7 cellular contexts compared by ENCODE assay signal in genomic region chr16:89836484-89836883, GRCh38. TPM values are rescaled to one million over a fixed set of nuclear protein-coding genes. Genes with fewer than 3 reads are reported as not detected.
A peak's percentile ranks its signal among the peaks of the same experiment; 100 is the strongest.
DNase-seq lines count a peak whose midpoint lies in the region; ATAC-seq, FAIRE-seq and TF ChIP-seq lines count a peak whose summit lies in the region.
"Not testable (repeated sequence)": the region's sequence is repeated elsewhere in the genome, so short reads cannot be mapped to it uniquely, and the experiment has no call there.
"Had no signal": no experiment of that assay in that cellular context is flagged by ENCODE, and none has a peak within 500 bp of the region (broad histone marks: within the 10 kb centered on the region; RNA-seq: fewer than 3 reads in every experiment).

No MANE protein-coding gene starts in this region.

- not testable (repeated sequence) for H3K36me3 ChIP-seq in HepG2 (replicated peaks in 1 of 2; ENCODE audit: control insufficient read depth in 1 of 2, insufficient read depth in 2 of 2, low read length in 2 of 2)
- peaks cover 11 to 17% of the 10 kb centered on the region in 2 experiments for H3K36me3 ChIP-seq in trophoblast cell (ENCODE audit: control insufficient read depth in 1 of 2, insufficient read depth in 2 of 2, low read length in 2 of 2)

- H2BK120ac ChIP-seq in trophoblast cell (ENCODE audit: insufficient read depth, low read length, poor library complexity): not testable (repeated sequence)

- H3K9ac ChIP-seq in HepG2 (ENCODE audit: insufficient read depth, low read depth, low read length): peak overlapping the region; percentile 74; the same call in 1 of the 2 replicates
- not testable (repeated sequence) for H3K9ac ChIP-seq in trophoblast cell (ENCODE audit: low read length)

- H3K4me1 Mint-ChIP-seq in T-helper 17 cell: peaks cover 13% of the 10 kb centered on the region
- peaks cover 24% of the 10 kb centered on the region for H3K4me1 Mint-ChIP-seq in activated CD4-positive, alpha-beta T cell treated with anti-CD3 and anti-CD28 coated beads, Interleukin-2, amount 10 ng/mL, durations not matched to agents 7 days and 5 days
- peaks cover 14 to 27% of the 10 kb centered on the region in 2 donors for H3K4me1 Mint-ChIP-seq in effector memory CD8-positive, alpha-beta T cell (ENCODE audit: low read depth in 2 of 2)

- H2AFZ ChIP-seq in HepG2 (ENCODE audit: low read length); trophoblast cell (ENCODE audit: insufficient read depth, low read length, poor library complexity): not testable (repeated sequence)

- H3K23ac ChIP-seq in trophoblast cell (ENCODE audit: low read length): not testable (repeated sequence)

- H3K9me3 ChIP-seq in T-helper 17 cell (ENCODE audit: control insufficient read depth, low read length, poor library complexity, severe bottlenecking); HepG2 (ENCODE audit: low read length); trophoblast cell (ENCODE audit: insufficient read depth, low read depth, low read length): not testable (repeated sequence)

- in situ Hi-C loops in HepG2 (cut with HindIII; ENCODE audit: extremely low pct_ligation_motif_present, low pct_unique_long_range_greater_than_20kb): not testable (repeated sequence)

- H2AK5ac ChIP-seq in trophoblast cell (ENCODE audit: low read length): not testable (repeated sequence)

- TF ChIP-seq CTCF in C4-2B (conservative IDR thresholded peaks at IDR 0.05); HepG2 (CRISPR knock-in tag; IDR thresholded peaks at IDR 0.05): not testable (repeated sequence)

- intact Hi-C loops in HepG2 (cut with micrococcal nuclease; ENCODE audit: unreplicated experiment): loop anchor here (2.0 to 5.0 kb wide), 2 partner anchors 14 to 36 kb away; partner anchors contain the start of gene TCF25

- FAIRE-seq in HepG2 (lab: Jason Lieb, UNC): peak; percentile 48

- H3K14ac ChIP-seq in trophoblast cell (ENCODE audit: low read length): not testable (repeated sequence)

- H3K9me3 Mint-ChIP-seq in activated CD4-positive, alpha-beta T cell treated with anti-CD3 and anti-CD28 coated beads, Interleukin-2, amount 10 ng/mL, durations not matched to agents 7 days and 5 days: peaks cover 19% of the 10 kb centered on the region
- H3K9me3 Mint-ChIP-seq in effector memory CD8-positive, alpha-beta T cell: not testable (repeated sequence)

- H3K4ac ChIP-seq in trophoblast cell (ENCODE audit: low read depth, low read length): not testable (repeated sequence)

- TF ChIP-seq EP300 in HepG2 (IDR thresholded peaks at IDR 0.05; ENCODE audit: low read depth in 2 of 2, low read length in 2 of 2); HepG2 (CRISPR knock-in tag; IDR thresholded peaks at IDR 0.05; ENCODE audit: borderline replicate concordance): not testable (repeated sequence)

- not testable (repeated sequence) for H2BK5ac ChIP-seq in trophoblast cell (ENCODE audit: low read depth, low read length, poor library complexity)

- WGBS in HepG2 (ENCODE audit: low lambda C conversion rate): 49% methylated on average over 15 of the region's 15 CpGs
- WGBS in trophoblast cell (ENCODE audit: extremely low coverage, insufficient coverage, insufficient read length): no CpG with 5 or more reads among the region's 15 CpGs

- peak overlapping the region; percentile 57 for H3K4me3 Mint-ChIP-seq in T-helper 17 cell
- H3K4me3 Mint-ChIP-seq in activated CD4-positive, alpha-beta T cell treated with anti-CD3 and anti-CD28 coated beads, Interleukin-2, amount 10 ng/mL, durations not matched to agents 7 days and 5 days: not testable (repeated sequence)
- H3K4me3 Mint-ChIP-seq in effector memory CD8-positive, alpha-beta T cell: peak overlapping the region; percentile 23 to 37

- not testable (repeated sequence) for H4K20me1 ChIP-seq in HepG2 (ENCODE audit: insufficient read depth, low read length)

- H4K91ac ChIP-seq in trophoblast cell (ENCODE audit: low read depth, low read length): not testable (repeated sequence)

- H3K79me1 ChIP-seq in trophoblast cell (ENCODE audit: low read length): not testable (repeated sequence)

- not testable (repeated sequence) for H3K36me3 Mint-ChIP-seq in T-helper 17 cell (ENCODE audit: low read depth); activated CD4-positive, alpha-beta T cell treated with anti-CD3 and anti-CD28 coated beads, Interleukin-2, amount 10 ng/mL, durations not matched to agents 7 days and 5 days (ENCODE audit: low read depth)
- peaks cover 14% of the 10 kb centered on the region for H3K36me3 Mint-ChIP-seq in effector memory CD8-positive, alpha-beta T cell (ENCODE audit: insufficient read depth)

- not testable (repeated sequence) for BruUV-seq in HepG2 (replicated peaks; lab: Mats Ljungman, UMichigan)

- TF ChIP-seq RAD21 in HepG2 (CRISPR knock-in tag; IDR thresholded peaks at IDR 0.05): not testable (repeated sequence)

- peak overlapping the region; percentile 93; the same call in 1 of the 2 replicates for H3K4me2 ChIP-seq in HepG2 (ENCODE audit: low read depth, low read length)
- not testable (repeated sequence) for H3K4me2 ChIP-seq in trophoblast cell (ENCODE audit: low read length)

- not testable (repeated sequence) for TF ChIP-seq POLR2A in HepG2 (IDR thresholded peaks at IDR 0.05; ENCODE audit: insufficient read depth in 1 of 2, low read depth in 2 of 2, low read length in 2 of 2)

- not testable (repeated sequence) for H3K27me3 ChIP-seq in HepG2 (ENCODE audit: control insufficient read depth in 1 of 2, insufficient read depth in 2 of 2, low read length in 2 of 2); trophoblast cell (ENCODE audit: insufficient read depth, low read length)

- not testable (repeated sequence) for H4K12ac ChIP-seq in trophoblast cell (ENCODE audit: low read depth, low read length)

- not testable (repeated sequence) for H3K79me2 ChIP-seq in HepG2 (ENCODE audit: insufficient read depth, low read length); trophoblast cell (ENCODE audit: control insufficient read depth, insufficient read depth, low read length, poor library complexity)

- not testable (repeated sequence) for DNase-seq in T-helper 17 cell; activated CD4-positive, alpha-beta T cell treated with anti-CD3 and anti-CD28 coated beads, Interleukin-2, amount 10 ng/mL, durations not matched to agents 7 days and 5 days; effector memory CD8-positive, alpha-beta T cell; trophoblast cell
- peak; percentile 58 for DNase-seq in HepG2 (ENCODE audit: low spot score)

- H4K8ac ChIP-seq in trophoblast cell (ENCODE audit: low read depth, low read length): not testable (repeated sequence)

- peaks cover 61% of the 10 kb centered on the region for H3K4me1 ChIP-seq in HepG2 (ENCODE audit: insufficient read depth, low read length)
- H3K4me1 ChIP-seq in trophoblast cell (ENCODE audit: control insufficient read depth in 1 of 2, insufficient read depth in 2 of 2, low read length in 2 of 2): peaks cover 22% of the 10 kb centered on the region in 2 experiments

- CTCF ChIA-PET in activated CD4-positive, alpha-beta T cell treated with anti-CD3 and anti-CD28 coated beads, Interleukin-2, amount 10 ng/mL, durations not matched to agents 7 days and 5 days (lab: Charles Lee): interaction anchor here (1.9 kb wide), 1 partner anchor 10 kb away, joined by 5 read pairs; no protein-coding TSS in a partner anchor
- CTCF ChIA-PET in HepG2 (lab: Yijun Ruan, JAX; ENCODE audit: low intra/inter-chr PET ratio, low total read pairs): not testable (repeated sequence)

- POLR2A ChIA-PET in activated CD4-positive, alpha-beta T cell treated with anti-CD3 and anti-CD28 coated beads, Interleukin-2, amount 10 ng/mL, durations not matched to agents 7 days and 5 days (lab: Charles Lee): not testable (repeated sequence)
- POLR2A ChIA-PET in HepG2 (lab: Yijun Ruan, JAX): interaction anchor here (2.9 to 3.3 kb wide), 4 partner anchors 9 to 37 kb away, joined by 19 to 111 read pairs (median 50); partner anchors contain the start of genes FANCA and TCF25

- not testable (repeated sequence) for H3K18ac ChIP-seq in trophoblast cell (ENCODE audit: low read length)

- H3K27ac ChIP-seq in C4-2B: peak overlapping the region; percentile 91
- peak overlapping the region; percentile 87 for H3K27ac ChIP-seq in HepG2 (ENCODE audit: extremely low read length, insufficient read depth, low read length)
- peak overlapping the region; percentile 41 for H3K27ac ChIP-seq in trophoblast cell (ENCODE audit: low read depth, low read length)

- H2BK12ac ChIP-seq in trophoblast cell (ENCODE audit: low read length): not testable (repeated sequence)

- H3K4me3 ChIP-seq in HepG2 (replicated peaks in 1 of 3; ENCODE audit: insufficient read depth in 1 of 3, low read depth in 2 of 3, low read length in 3 of 3); trophoblast cell (ENCODE audit: low read depth, low read length): not testable (repeated sequence)

- not testable (repeated sequence) for H3K27ac Mint-ChIP-seq in T-helper 17 cell; effector memory CD8-positive, alpha-beta T cell
- H3K27ac Mint-ChIP-seq in activated CD4-positive, alpha-beta T cell treated with anti-CD3 and anti-CD28 coated beads, Interleukin-2, amount 10 ng/mL, durations not matched to agents 7 days and 5 days: peak overlapping the region; percentile 25

- ATAC-seq in T-helper 17 cell; effector memory CD8-positive, alpha-beta T cell (replicated peaks); HepG2: not testable (repeated sequence)

- not testable (repeated sequence) for H3K27me3 Mint-ChIP-seq in T-helper 17 cell; activated CD4-positive, alpha-beta T cell treated with anti-CD3 and anti-CD28 coated beads, Interleukin-2, amount 10 ng/mL, durations not matched to agents 7 days and 5 days
- H3K27me3 Mint-ChIP-seq in effector memory CD8-positive, alpha-beta T cell: peaks cover 0 to 13% of the 10 kb centered on the region in 2 donors

RNA-seq across cellular contexts. Expression of gene SPIRE2, which starts 8.2 kb away (rescaled TPM):
- total RNA-seq in T-helper 17 cell (1 to 10 TPM; 1.3 to 3.3 TPM), HepG2 (2016; rRNA removed; fragmentation: Illumina TruSeq; extraction: Trizol) (7.6 and 13.3 TPM in 2 replicates)
- total RNA-seq in activated CD4-positive, alpha-beta T cell treated with anti-CD3 and anti-CD28 coated beads, Interleukin-2, amount 10 ng/mL, durations not matched to agents 7 days and 5 days: 1 to 10 TPM; 1.1 to 1.8 TPM
- 7.4 and 7.6 TPM in 2 replicates for total RNA-seq in HepG2 (2016; cell fraction: cytosol; rRNA removed; fragmentation: Illumina TruSeq; extraction: Trizol; ENCODE audit: low read depth)
- 6.9 and 15.0 TPM in 2 replicates for total RNA-seq in HepG2 (2016; cell fraction: insoluble cytoplasmic fraction; rRNA removed; fragmentation: Illumina TruSeq; extraction: Trizol)
- total RNA-seq in HepG2 (2016; cell fraction: membrane; rRNA removed; fragmentation: Illumina TruSeq; extraction: Trizol): 13.7 and 13.8 TPM in 2 replicates
- total RNA-seq in HepG2 (2016; cell fraction: nucleus; rRNA removed; fragmentation: Illumina TruSeq; extraction: Trizol): 16.9 and 26.9 TPM in 2 replicates
- 37.5 and 55.7 TPM in 2 replicates for polyA plus RNA-seq in HepG2 (2011; rRNA removed)
- 29.8 and 35.9 TPM in 2 replicates for polyA plus RNA-seq in HepG2 (2011; cell fraction: cytosol; rRNA removed)
- polyA plus RNA-seq in HepG2 (2011; cell fraction: nucleus; rRNA removed): 186 and 193 TPM in 2 replicates
- polyA plus RNA-seq in HepG2 (2012): 30.1 and 41.7 TPM in 2 replicates
- 5.5 and 5.7 TPM in 2 replicates for polyA plus RNA-seq in HepG2 (2016; cell fraction: cytosol; fragmentation: Illumina TruSeq; extraction: Trizol; ENCODE audit: low read depth)
- polyA plus RNA-seq in HepG2 (2016; cell fraction: insoluble cytoplasmic fraction; fragmentation: Illumina TruSeq; extraction: Trizol; ENCODE audit: low read depth): 9.8 and 12.7 TPM in 2 replicates
- polyA plus RNA-seq in HepG2 (2016; cell fraction: membrane; fragmentation: Illumina TruSeq; extraction: Trizol; ENCODE audit: low read depth): 11.2 and 11.5 TPM in 2 replicates
- polyA plus RNA-seq in HepG2 (2016; cell fraction: nucleus; fragmentation: Illumina TruSeq; extraction: Trizol; ENCODE audit: insufficient read depth, low read depth): 72.0 and 77.2 TPM in 2 replicates
- polyA minus RNA-seq in HepG2 (2011; rRNA and poly(A)+ RNA removed; ENCODE audit: low replicate concordance): 39.8 and 51.7 TPM in 2 replicates
- polyA minus RNA-seq in HepG2 (2011; cell fraction: cytosol; rRNA and poly(A)+ RNA removed): 21.2 and 22.1 TPM in 2 replicates
- 47.1 and 54.0 TPM in 2 replicates for polyA minus RNA-seq in HepG2 (2011; cell fraction: nucleus; rRNA and poly(A)+ RNA removed)
- polyA plus RNA-seq in trophoblast cell (2013): 41.1 and 43.3 TPM in 2 replicates
- polyA plus RNA-seq: CD4-positive, CD25-positive, alpha-beta regulatory T cell had no signal

RNA-seq across cellular contexts. Expression of gene FANCA, which starts 20.0 kb away (rescaled TPM):
- total RNA-seq in T-helper 17 cell (10 to 100 TPM; 10.7 to 12.7 TPM), HepG2 (2016; rRNA removed; fragmentation: Illumina TruSeq; extraction: Trizol) (45.7 and 106 TPM in 2 replicates)
- 100 to 1,000 TPM in 1 of 2 experiments, 10 to 100 TPM in 1; 97.1 to 111 TPM for total RNA-seq in activated CD4-positive, alpha-beta T cell treated with anti-CD3 and anti-CD28 coated beads, Interleukin-2, amount 10 ng/mL, durations not matched to agents 7 days and 5 days
- total RNA-seq in HepG2 (2016; cell fraction: cytosol; rRNA removed; fragmentation: Illumina TruSeq; extraction: Trizol; ENCODE audit: low read depth): 46.6 and 48.3 TPM in 2 replicates
- total RNA-seq in HepG2 (2016; cell fraction: insoluble cytoplasmic fraction; rRNA removed; fragmentation: Illumina TruSeq; extraction: Trizol): 43.7 and 101 TPM in 2 replicates
- total RNA-seq in HepG2 (2016; cell fraction: membrane; rRNA removed; fragmentation: Illumina TruSeq; extraction: Trizol): 27.1 and 30.3 TPM in 2 replicates
- 179 and 193 TPM in 2 replicates for total RNA-seq in HepG2 (2016; cell fraction: nucleus; rRNA removed; fragmentation: Illumina TruSeq; extraction: Trizol)
- polyA plus RNA-seq in HepG2 (2011; rRNA removed): 77.9 and 88.0 TPM in 2 replicates
- 20.9 and 33.5 TPM in 2 replicates for polyA plus RNA-seq in HepG2 (2011; cell fraction: cytosol; rRNA removed)
- polyA plus RNA-seq in HepG2 (2011; cell fraction: nucleus; rRNA removed): 552 and 945 TPM in 2 replicates
- polyA plus RNA-seq in HepG2 (2012): 51.2 and 57.6 TPM in 2 replicates
- polyA plus RNA-seq in HepG2 (2016; cell fraction: cytosol; fragmentation: Illumina TruSeq; extraction: Trizol; ENCODE audit: low read depth): 6.7 and 7.8 TPM in 2 replicates
- polyA plus RNA-seq in HepG2 (2016; cell fraction: insoluble cytoplasmic fraction; fragmentation: Illumina TruSeq; extraction: Trizol; ENCODE audit: low read depth): 40.2 and 46.3 TPM in 2 replicates
- 13.5 and 16.8 TPM in 2 replicates for polyA plus RNA-seq in HepG2 (2016; cell fraction: membrane; fragmentation: Illumina TruSeq; extraction: Trizol; ENCODE audit: low read depth)
- 471 and 532 TPM in 2 replicates for polyA plus RNA-seq in HepG2 (2016; cell fraction: nucleus; fragmentation: Illumina TruSeq; extraction: Trizol; ENCODE audit: insufficient read depth, low read depth)
- polyA minus RNA-seq in HepG2 (2011; rRNA and poly(A)+ RNA removed; ENCODE audit: low replicate concordance): 118 and 216 TPM in 2 replicates
- polyA minus RNA-seq in HepG2 (2011; cell fraction: cytosol; rRNA and poly(A)+ RNA removed): 14.8 and 19.6 TPM in 2 replicates
- 151 and 196 TPM in 2 replicates for polyA minus RNA-seq in HepG2 (2011; cell fraction: nucleus; rRNA and poly(A)+ RNA removed)
- polyA plus RNA-seq in trophoblast cell (2013): 31.2 TPM in 2 replicates

RNA-seq across cellular contexts. Expression of gene TCF25, which starts 36.9 kb away (rescaled TPM):
- total RNA-seq in T-helper 17 cell: 100 to 1,000 TPM; 393 to 428 TPM
- 100 to 1,000 TPM; 148 to 168 TPM for total RNA-seq in activated CD4-positive, alpha-beta T cell treated with anti-CD3 and anti-CD28 coated beads, Interleukin-2, amount 10 ng/mL, durations not matched to agents 7 days and 5 days
- 98.4 and 138 TPM in 2 replicates for total RNA-seq in HepG2 (2016; rRNA removed; fragmentation: Illumina TruSeq; extraction: Trizol)
- total RNA-seq in HepG2 (2016; cell fraction: cytosol; rRNA removed; fragmentation: Illumina TruSeq; extraction: Trizol; ENCODE audit: low read depth): 70.6 and 87.2 TPM in 2 replicates
- total RNA-seq in HepG2 (2016; cell fraction: insoluble cytoplasmic fraction; rRNA removed; fragmentation: Illumina TruSeq; extraction: Trizol): 75.7 and 144 TPM in 2 replicates
- total RNA-seq in HepG2 (2016; cell fraction: membrane; rRNA removed; fragmentation: Illumina TruSeq; extraction: Trizol): 50.6 and 58.6 TPM in 2 replicates
- 110 and 124 TPM in 2 replicates for total RNA-seq in HepG2 (2016; cell fraction: nucleus; rRNA removed; fragmentation: Illumina TruSeq; extraction: Trizol)
- polyA plus RNA-seq in HepG2 (2011; rRNA removed): 206 and 274 TPM in 2 replicates
- polyA plus RNA-seq in HepG2 (2011; cell fraction: cytosol; rRNA removed): 65.2 and 80.6 TPM in 2 replicates
- polyA plus RNA-seq in HepG2 (2011; cell fraction: nucleus; rRNA removed): 1,625 and 1,754 TPM in 2 replicates
- 188 and 209 TPM in 2 replicates for polyA plus RNA-seq in HepG2 (2012)
- polyA plus RNA-seq in HepG2 (2016; cell fraction: cytosol; fragmentation: Illumina TruSeq; extraction: Trizol; ENCODE audit: low read depth): 17.8 and 22.1 TPM in 2 replicates
- polyA plus RNA-seq in HepG2 (2016; cell fraction: insoluble cytoplasmic fraction; fragmentation: Illumina TruSeq; extraction: Trizol; ENCODE audit: low read depth): 69.5 and 77.6 TPM in 2 replicates
- polyA plus RNA-seq in HepG2 (2016; cell fraction: membrane; fragmentation: Illumina TruSeq; extraction: Trizol; ENCODE audit: low read depth): 24.7 and 32.6 TPM in 2 replicates
- 312 and 330 TPM in 2 replicates for polyA plus RNA-seq in HepG2 (2016; cell fraction: nucleus; fragmentation: Illumina TruSeq; extraction: Trizol; ENCODE audit: insufficient read depth, low read depth)
- polyA minus RNA-seq in HepG2 (2011; rRNA and poly(A)+ RNA removed; ENCODE audit: low replicate concordance): 107 and 121 TPM in 2 replicates
- polyA minus RNA-seq in HepG2 (2011; cell fraction: cytosol; rRNA and poly(A)+ RNA removed): 35.2 and 43.3 TPM in 2 replicates
- polyA minus RNA-seq in HepG2 (2011; cell fraction: nucleus; rRNA and poly(A)+ RNA removed): 166 and 179 TPM in 2 replicates
- 163 and 166 TPM in 2 replicates for polyA plus RNA-seq in trophoblast cell (2013)

Comparison
In these comparisons a context has a peak if more than half of its experiments do, and no peak if none do; other contexts are left out.
1. H3K27ac ChIP-seq: peak in every context shown above with its lines; median percentile 91 in C4-2B; 87 in HepG2; 41 in trophoblast cell.